Comparison of ENCODE assay signal across 9 cellular contexts in the genomic region with DNA sequence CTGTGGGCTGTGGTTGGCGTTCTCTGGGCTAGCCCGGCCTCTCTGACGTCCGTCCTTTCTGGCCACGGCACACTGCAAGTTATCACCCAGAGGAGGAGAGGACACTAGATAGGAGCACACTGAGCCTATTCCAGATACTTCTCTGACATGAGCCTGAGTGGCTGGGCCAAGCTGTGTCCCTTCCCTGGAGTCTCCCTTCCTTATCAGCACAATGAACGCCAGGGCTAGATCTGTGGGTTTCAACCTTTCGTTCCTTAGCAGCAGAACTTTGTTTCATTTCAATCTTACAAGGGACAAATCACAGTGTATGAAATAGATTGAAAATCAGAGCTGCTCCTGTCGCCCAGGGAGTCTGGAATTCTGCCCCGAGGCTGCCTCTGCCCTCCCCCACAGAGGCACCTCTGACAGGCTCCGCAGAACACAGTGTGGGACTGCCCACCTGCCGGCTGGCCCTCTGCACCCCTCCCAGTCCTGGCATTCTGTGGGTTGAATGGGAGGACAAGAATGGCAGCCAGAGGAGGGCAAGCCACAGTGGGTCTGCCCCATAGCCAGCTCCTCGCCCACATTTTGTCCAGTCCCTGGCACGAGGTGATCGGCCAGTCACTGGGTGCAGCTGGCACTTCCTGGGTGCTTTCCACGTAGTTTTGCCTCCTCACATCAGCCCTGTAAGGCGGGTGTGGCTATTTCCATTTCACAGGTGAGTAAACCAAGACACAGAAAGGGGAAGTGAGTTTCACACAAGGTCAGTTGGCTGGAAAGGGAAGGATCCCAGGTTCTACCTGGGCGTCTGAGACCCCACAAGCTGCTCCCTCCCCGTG. TPM values are rescaled to one million over a fixed set of nuclear protein-coding genes. Genes with fewer than 3 reads are reported as not detected.
DNase-seq lines count a peak whose midpoint lies in the region; ATAC-seq lines count a peak whose summit lies in the region.
"Had no signal": no experiment of that assay in that cellular context is flagged by ENCODE, and none has a peak within 500 bp of the region (broad histone marks: within the 10 kb centered on the region; RNA-seq: fewer than 3 reads in every experiment).

No MANE protein-coding gene starts in this region.

- H3K4me1 ChIP-seq in muscle layer of colon (ENCODE audit: insufficient read depth, low read length), result peaks cover 63% of the 10 kb centered on the region
- H3K4me1 ChIP-seq: A549 had no signal

- no peaks in the 10 kb centered on the region for H3K27me3 ChIP-seq in muscle layer of colon (ENCODE audit: control insufficient read depth in 1 of 2, insufficient read depth in 2 of 2, low read length in 2 of 2)

- no peak overlapping the region for H3K4me3 Mint-ChIP-seq in T-helper 1 cell treated with Interleukin-12 subunit alpha and Interleukin-12 subunit beta and Interleukin-4 antibody, amounts not matched to agents 30 μg/mL and 1 μg/mL, for 36 hours
- no peak overlapping the region for H3K4me3 Mint-ChIP-seq in central memory CD8-positive, alpha-beta T cell

- no peaks in the 10 kb centered on the region for H3K9me3 Mint-ChIP-seq in T-helper 1 cell treated with Interleukin-12 subunit alpha and Interleukin-12 subunit beta and Interleukin-4 antibody, amounts not matched to agents 30 μg/mL and 1 μg/mL, for 36 hours
- H3K9me3 Mint-ChIP-seq in central memory CD8-positive, alpha-beta T cell, result no peaks in the 10 kb centered on the region

- peak overlapping the region in 1 of 2 donors; percentile 35 for H3K4me3 ChIP-seq in muscle layer of colon (ENCODE audit: low read depth in 1 of 2, low read length in 2 of 2)
- H3K4me3 ChIP-seq: A549 had no signal

- H3K27me3 Mint-ChIP-seq in T-helper 1 cell treated with Interleukin-12 subunit alpha and Interleukin-12 subunit beta and Interleukin-4 antibody, amounts not matched to agents 30 μg/mL and 1 μg/mL, for 36 hours (ENCODE audit: low read depth), result no peaks in the 10 kb centered on the region
- no peaks in the 10 kb centered on the region for H3K27me3 Mint-ChIP-seq in central memory CD8-positive, alpha-beta T cell

- H3K36me3 Mint-ChIP-seq in T-helper 1 cell treated with Interleukin-12 subunit alpha and Interleukin-12 subunit beta and Interleukin-4 antibody, amounts not matched to agents 30 μg/mL and 1 μg/mL, for 36 hours (ENCODE audit: low read depth), result peaks cover 5% of the 10 kb centered on the region
- peaks cover 16% of the 10 kb centered on the region for H3K36me3 Mint-ChIP-seq in central memory CD8-positive, alpha-beta T cell (ENCODE audit: insufficient read depth)

- peak; percentile 60 for ATAC-seq in HG03354 (IDR thresholded peaks at IDR 0.05; ENCODE audit: poor library complexity, severe bottlenecking, unreplicated experiment)
- ATAC-seq in central memory CD8-positive, alpha-beta T cell (replicated peaks; ENCODE audit: extremely low read depth, poor library complexity, severe bottlenecking), result no peak
- ATAC-seq: A549 had no signal

- DNase-seq in T-helper 1 cell (no peak), A172 (ENCODE audit: low spot score) (no peak), NOMO-1 treated with dmso at 0.1 percent for 144 hours (lab: John Stamatoyannopoulos, UW; ENCODE audit: unreplicated experiment) (no peak)
- DNase-seq in central memory CD8-positive, alpha-beta T cell (ENCODE audit: low spot score in 2 of 2), result no peak
- DNase-seq in stimulated activated CD4-positive, alpha-beta T cell treated with anti-CD3 and anti-CD28 coated beads, Interleukin-2, amount 100 ng/mL, for 24 hours, result no peak

- peaks cover 28% of the 10 kb centered on the region for H3K36me3 ChIP-seq in muscle layer of colon (ENCODE audit: insufficient read depth, low read length)

- H3K4me1 Mint-ChIP-seq in T-helper 1 cell treated with Interleukin-12 subunit alpha and Interleukin-12 subunit beta and Interleukin-4 antibody, amounts not matched to agents 30 μg/mL and 1 μg/mL, for 36 hours (ENCODE audit: low read depth), result peaks cover 28% of the 10 kb centered on the region
- H3K4me1 Mint-ChIP-seq in central memory CD8-positive, alpha-beta T cell, result peaks cover 34% of the 10 kb centered on the region

- no peaks in the 10 kb centered on the region for H3K9me3 ChIP-seq in muscle layer of colon (ENCODE audit: low read length)
- H3K9me3 ChIP-seq: A549 had no signal

- peak overlapping the region; percentile 86 for H3K27ac Mint-ChIP-seq in T-helper 1 cell treated with Interleukin-12 subunit alpha and Interleukin-12 subunit beta and Interleukin-4 antibody, amounts not matched to agents 30 μg/mL and 1 μg/mL, for 36 hours
- H3K27ac Mint-ChIP-seq in central memory CD8-positive, alpha-beta T cell (ENCODE audit: low read depth), result peak overlapping the region; percentile 85

- H3K9ac ChIP-seq in muscle layer of colon (ENCODE audit: low read length), result no peak overlapping the region

- H3K27ac ChIP-seq in muscle layer of colon (ENCODE audit: low read depth, low read length), result peak overlapping the region; percentile 84

RNA-seq across cellular contexts. Expression of gene MANBAL, which starts 26.0 kb away (rescaled TPM):
- 11.8 and 15.7 TPM in 2 replicates for total RNA-seq in A172 (2014; rRNA removed; shearing (Covaris generic))

RNA-seq across cellular contexts. Expression of gene SRC, which starts 30.4 kb away (rescaled TPM):
- total RNA-seq in A172 (2014; rRNA removed; shearing (Covaris generic)), result 15.3 and 17.8 TPM in 2 replicates

RNA-seq across cellular contexts. Expression of gene GHRH, which starts 53.9 kb away (rescaled TPM):
- not detected in 2 replicates for total RNA-seq in A172 (2014; rRNA removed; shearing (Covaris generic))
